22 cellular contexts compared by ENCODE assay signal in the genomic region with DNA sequence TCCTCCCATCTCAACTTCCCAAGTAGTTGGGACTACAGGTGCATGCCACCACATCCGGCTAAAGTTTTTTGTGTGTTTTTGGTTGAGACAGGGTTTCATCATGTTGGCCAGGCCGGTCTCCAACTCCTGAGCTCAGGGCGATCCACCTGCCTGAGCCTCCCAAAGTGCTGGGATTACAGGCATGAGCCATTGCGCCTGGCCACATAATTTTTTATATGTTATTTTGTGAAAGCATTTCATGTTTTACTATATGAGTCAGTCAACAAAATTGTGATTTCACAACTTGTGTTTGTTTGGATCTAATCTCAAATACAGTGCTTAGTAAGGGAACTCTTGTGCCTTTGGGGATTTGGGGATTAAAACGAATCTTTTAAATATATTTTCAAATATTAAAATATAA. TPM values are rescaled to one million over a fixed set of nuclear protein-coding genes. Genes with fewer than 3 reads are reported as not detected.
A peak's percentile ranks its signal among the peaks of the same experiment; 100 is the strongest.
DNase-seq lines count a peak whose midpoint lies in the region; ATAC-seq and TF ChIP-seq lines count a peak whose summit lies in the region.
"Had no signal": no experiment of that assay in that cellular context is flagged by ENCODE, and none has a peak within 500 bp of the region (broad histone marks: within the 10 kb centered on the region; RNA-seq: fewer than 3 reads in every experiment).

No MANE protein-coding gene starts in this region.

- H3K18ac ChIP-seq in mesenchymal stem cell (ENCODE audit: low read depth in 1 of 2, low read length in 2 of 2): no peak overlapping the region

- 100% methylated on average over 3 of the region's 5 CpGs for WGBS in mesenchymal stem cell

- no peak overlapping the region for H3K27ac ChIP-seq in mesenchymal stem cell (ENCODE audit: low read length, poor library complexity, severe bottlenecking)
- H3K27ac ChIP-seq: prostate gland had no signal

- no peaks in the 10 kb centered on the region for H3K27me3 Mint-ChIP-seq in Caco-2 (ENCODE audit: insufficient read depth, unreplicated experiment)
- H3K27me3 Mint-ChIP-seq: CD4-positive, alpha-beta T cell; T-cell had no signal

- H3K23ac ChIP-seq in mesenchymal stem cell (ENCODE audit: low read length in 2 of 2): no peak overlapping the region

- H3K27me3 ChIP-seq in mesenchymal stem cell (ENCODE audit: control insufficient read depth in 1 of 2, insufficient read depth in 1 of 2, low read length in 2 of 2) (no peaks in the 10 kb centered on the region), Caco-2 (replicated peaks; ENCODE audit: control insufficient read depth, insufficient read depth, low read length) (no peaks in the 10 kb centered on the region)

- no peak overlapping the region for H3K4me3 Mint-ChIP-seq in Caco-2 (ENCODE audit: unreplicated experiment)
- H3K4me3 Mint-ChIP-seq: CD4-positive, alpha-beta T cell; neural crest cell; T-cell had no signal

- no peak overlapping the region for H4K8ac ChIP-seq in mesenchymal stem cell (ENCODE audit: low read length)

- CTCF ChIA-PET in Caco-2 (lab: Charles Lee): no interaction called here

- no peak overlapping the region for H3K9ac ChIP-seq in mesenchymal stem cell (ENCODE audit: low read length)

- ATAC-seq in esophagus mucosa: peak; percentile 79
- ATAC-seq: activated naive CD4-positive, alpha-beta T cell treated with anti-CD3 and anti-CD28 coated beads, Interleukin-2, amount 50 U/mL, for 72 hours; T-cell had no signal

- no peak overlapping the region for H2AFZ ChIP-seq in mesenchymal stem cell (ENCODE audit: low read depth, low read length)

- no peak overlapping the region for H2BK15ac ChIP-seq in mesenchymal stem cell (ENCODE audit: low read depth, poor library complexity, severe bottlenecking)

- no peak overlapping the region for H3K4me2 ChIP-seq in mesenchymal stem cell (ENCODE audit: low read length, poor library complexity, severe bottlenecking)

- DNase-seq in GM03348 (ENCODE audit: low spot score) (peak; percentile 57), NCI-H460 (ENCODE audit: extremely low read depth, low read depth) (peak; percentile 28), mesenchymal stem cell (peak; percentile 47), Ammon's horn (ENCODE audit: low spot score) (no peak), NCI-H748 (lab: John Stamatoyannopoulos, UW; ENCODE audit: unreplicated experiment) (no peak), head of caudate nucleus (no peak), Caco-2 (no peak)
- DNase-seq: activated CD4-positive, alpha-beta T cell treated with anti-CD3 and anti-CD28 coated beads for 48 hours; CD4-positive, alpha-beta T cell; effector CD8-positive, alpha-beta T cell; foreskin melanocyte; GDM1; NCI-H1048; NCI-H187; NCI-H82; SIG-M5; T-cell had no signal

- no TSS peak for BruUV-seq in Caco-2 (replicated peaks; lab: Mats Ljungman, UMichigan)

- no peak for TF ChIP-seq CTCF in Caco-2 (IDR thresholded peaks at IDR 0.05; ENCODE audit: insufficient read depth in 1 of 2, low read depth in 1 of 2, low read length in 1 of 2, severe bottlenecking in 1 of 2, unreplicated experiment in 1 of 2)

- peaks cover 12% of the 10 kb centered on the region for H3K36me3 Mint-ChIP-seq in Caco-2 (ENCODE audit: insufficient read depth, unreplicated experiment)

- no peak overlapping the region for H2BK12ac ChIP-seq in mesenchymal stem cell (ENCODE audit: low read length in 2 of 2)

- H3K4me3 ChIP-seq in mesenchymal stem cell (ENCODE audit: insufficient read depth in 1 of 2, low read depth in 1 of 2, low read length in 2 of 2) (no peak overlapping the region), Caco-2 (ENCODE audit: low read depth, low read length) (no peak overlapping the region)
- H3K4me3 ChIP-seq: HAP-1, prostate gland had no signal

- peaks cover 6% of the 10 kb centered on the region for H3K4me1 Mint-ChIP-seq in Caco-2 (ENCODE audit: low read depth, unreplicated experiment)

- intact Hi-C loops in head of caudate nucleus (cut with DNase I): no loop called here
- intact Hi-C loops in Caco-2 (cut with micrococcal nuclease; ENCODE audit: unreplicated experiment): no loop called here

- H2BK120ac ChIP-seq in mesenchymal stem cell (ENCODE audit: low read depth, low read length): no peak overlapping the region

- peaks cover 5% of the 10 kb centered on the region for H3K79me1 ChIP-seq in mesenchymal stem cell (replicated peaks; ENCODE audit: low read length, poor library complexity, severe bottlenecking)

- H3K14ac ChIP-seq in mesenchymal stem cell (ENCODE audit: low read length in 2 of 2): no peak overlapping the region

- no peaks in the 10 kb centered on the region for H3K9me3 Mint-ChIP-seq in Caco-2 (ENCODE audit: unreplicated experiment)
- H3K9me3 Mint-ChIP-seq: activated naive CD4-positive, alpha-beta T cell treated with anti-CD3 and anti-CD28 coated beads, Interleukin-2, amount 50 U/mL, for 72 hours; CD4-positive, alpha-beta T cell; neural crest cell; T-cell had no signal

- H4K91ac ChIP-seq in mesenchymal stem cell (ENCODE audit: low read length): no peak overlapping the region

- H3K27ac Mint-ChIP-seq in Caco-2 (ENCODE audit: unreplicated experiment): no peak overlapping the region
- H3K27ac Mint-ChIP-seq: activated naive CD4-positive, alpha-beta T cell treated with anti-CD3 and anti-CD28 coated beads, Interleukin-2, amount 50 U/mL, for 72 hours; CD4-positive, alpha-beta T cell; T-cell had no signal

- peaks cover 4% of the 10 kb centered on the region for H3K4me1 ChIP-seq in mesenchymal stem cell (ENCODE audit: control insufficient read depth, insufficient read depth, low read depth, low read length)
- no peaks in the 10 kb centered on the region for H3K4me1 ChIP-seq in Caco-2
- H3K4me1 ChIP-seq: prostate gland had no signal

- H3K9me3 ChIP-seq in mesenchymal stem cell (ENCODE audit: control insufficient read depth, low read length): no peaks in the 10 kb centered on the region
- H3K9me3 ChIP-seq in Caco-2: no peaks in the 10 kb centered on the region
- H3K9me3 ChIP-seq: HAP-1, prostate gland had no signal

- H2AK5ac ChIP-seq in mesenchymal stem cell (ENCODE audit: low read length, severe bottlenecking): no peak overlapping the region

- no peak overlapping the region for H2BK5ac ChIP-seq in mesenchymal stem cell (ENCODE audit: low read depth, low read length, poor library complexity, severe bottlenecking)

- POLR2A ChIA-PET in Caco-2 (lab: Charles Lee): no interaction called here

- H3K36me3 ChIP-seq in mesenchymal stem cell (ENCODE audit: control insufficient read depth in 1 of 2, insufficient read depth in 2 of 2, low read depth in 1 of 2, low read length in 2 of 2) (peaks cover 0 to 33% of the 10 kb centered on the region in 2 experiments), Caco-2 (ENCODE audit: control insufficient read depth, insufficient read depth, low read length) (no peaks in the 10 kb centered on the region)
- H3K36me3 ChIP-seq: prostate gland had no signal

- H3K4ac ChIP-seq in mesenchymal stem cell (ENCODE audit: low read depth in 1 of 2, low read length in 2 of 2): no peak overlapping the region

RNA-seq across cellular contexts. Expression of gene FAM120AOS, which starts 20.0 kb away (rescaled TPM):
- 79.8 and 89.9 TPM in 2 replicates for total RNA-seq in NCI-H460 (2014; rRNA removed; shearing (Covaris generic))
- polyA plus RNA-seq in NCI-H460 (2014; cell fraction: nucleus; rRNA removed): 67.3 and 190 TPM in 2 replicates
- total RNA-seq in esophagus mucosa (28.8 TPM), Caco-2 (2022) (30.1 and 36.0 TPM in 2 replicates)
- polyA plus RNA-seq in mesenchymal stem cell (2013, experiment 1 of 2): 27.5 TPM
- polyA plus RNA-seq in mesenchymal stem cell (2013, experiment 2 of 2): 27.0 TPM

RNA-seq across cellular contexts. Expression of gene FAM120A, which starts 21.9 kb away (rescaled TPM):
- 144 and 150 TPM in 2 replicates for total RNA-seq in NCI-H460 (2014; rRNA removed; shearing (Covaris generic))
- 54.0 and 72.0 TPM in 2 replicates for polyA plus RNA-seq in NCI-H460 (2014; cell fraction: nucleus; rRNA removed)
- total RNA-seq in esophagus mucosa: 75.8 TPM
- 83.8 TPM for polyA plus RNA-seq in mesenchymal stem cell (2013, experiment 1 of 2)
- polyA plus RNA-seq in mesenchymal stem cell (2013, experiment 2 of 2): 83.8 TPM
- total RNA-seq in Caco-2 (2022): 42.8 and 43.2 TPM in 2 replicates

Comparison
In these comparisons a context has a peak if more than half of its experiments do, and no peak if none do; other contexts are left out.
1. DNase-seq: peak in GM03348 (single experiment), NCI-H460 (single experiment) and mesenchymal stem cell (single experiment); none in Ammon's horn (single experiment), NCI-H748 (single experiment), head of caudate nucleus (0 of 42) and Caco-2 (0 of 2).